ENCODE assay signal across 8 cellular contexts in genomic region chr17:2796164-2797140, GRCh38. TPM values are rescaled to one million over a fixed set of nuclear protein-coding genes. Genes with fewer than 3 reads are reported as not detected.
DNase-seq lines count a peak whose midpoint lies in the region; ATAC-seq and TF ChIP-seq lines count a peak whose summit lies in the region.

Gene RAP1GAP2 (plus strand): TSS chr17:2796438. CDS start chr17:2796528, 90 bp downstream.

- H3K27me3 ChIP-seq in gastroesophageal sphincter (peaks cover 69% of the 10 kb centered on the region), spleen (replicated peaks in 1 of 7) (peaks cover 0 to 82% (median 3%) of the 10 kb centered on the region in 7 donors)

- no peak for TF ChIP-seq EP300 in gastroesophageal sphincter (IDR thresholded peaks at IDR 0.05)

- H3K4me1 ChIP-seq in gastroesophageal sphincter (no peaks in the 10 kb centered on the region), spleen (peaks cover 21 to 90% (median 74%) of the 10 kb centered on the region in 6 donors)

- ATAC-seq in gastroesophageal sphincter: peak; percentile 73

- H3K36me3 ChIP-seq in gastroesophageal sphincter: no peaks in the 10 kb centered on the region
- H3K36me3 ChIP-seq in spleen: peaks cover 0 to 9% (median 0%) of the 10 kb centered on the region in 6 donors

- TF ChIP-seq POLR2A in gastroesophageal sphincter (IDR thresholded peaks at IDR 0.05) (no peak), spleen (IDR thresholded peaks at IDR 0.05) (no peak)

- DNase-seq in Kasumi-1 (lab: John Stamatoyannopoulos, UW) (peak; percentile 61 to 73), spleen (peak; percentile 95), DMS 273 (lab: John Stamatoyannopoulos, UW; ENCODE audit: unreplicated experiment) (no peak), EL (no peak), HCEC 1CT (no peak), NCI-H2081 treated with DMSO at 0.1 percent for 48 hours (lab: John Stamatoyannopoulos, UW) (no peak)
- DNase-seq in activated CD8-positive, alpha-beta memory T cell treated with anti-CD3 and anti-CD28 coated beads for 1 hour (ENCODE audit: extremely low read depth in 1 of 2, low read depth in 1 of 2): peak; percentile 30 to 46

- H3K4me3 ChIP-seq in gastroesophageal sphincter: peak within 1 kb of the TSS in 1 of 2 donors; percentile 28
- peak within 1 kb of the TSS; percentile 20 to 77 (median 44) for H3K4me3 ChIP-seq in spleen

- intact Hi-C loops in spleen (cut with DNase I; ENCODE audit: low total_unique reads): no loop called here

- H3K27ac ChIP-seq in gastroesophageal sphincter (no peak within 1 kb of the TSS), spleen (peak within 1 kb of the TSS in 7 of 8 donors; percentile 2 to 89 (median 64))

- no peak for TF ChIP-seq CTCF in gastroesophageal sphincter (IDR thresholded peaks at IDR 0.05)
- TF ChIP-seq CTCF in spleen (IDR thresholded peaks at IDR 0.05 in 8 of 11, conservative IDR thresholded peaks at IDR 0.05 in 3 of 11): peak in 4 of 11 experiments; percentile 12 to 40 (median 25)

- WGBS in gastroesophageal sphincter (ENCODE audit: low coverage in 1 of 2), 2 donors: 80 to 100% methylated on average over 1 to 2 of the region's 39 CpGs
- 9 to 40% (median 23%) methylated on average over 30 to 39 of the region's 39 CpGs for WGBS in spleen, 5 donors

- no peaks in the 10 kb centered on the region for H3K9me3 ChIP-seq in gastroesophageal sphincter
- no peaks in the 10 kb centered on the region for H3K9me3 ChIP-seq in spleen

RNA-seq across cellular contexts. Expression of gene RAP1GAP2, which starts in this region (rescaled TPM):
- total RNA-seq in gastroesophageal sphincter (10 to 100 TPM in 2 of 4 donors, 1 to 10 TPM in 2; 8.8 to 19.5 (median 11.3) TPM), spleen (10 to 100 TPM; 12.3 to 32.7 (median 14.5) TPM)
- 1 to 10 TPM; 1.2 to 2.7 (median 1.5) TPM for polyA plus RNA-seq in spleen

Comparison
In these comparisons a context has a peak if more than half of its experiments do, and no peak if none do; other contexts are left out.
1. DNase-seq: peak in Kasumi-1 (2 of 2), activated CD8-positive, alpha-beta memory T cell treated with anti-CD3 and anti-CD28 coated beads for 1 hour (2 of 2) and spleen (single experiment); none in DMS 273 (single experiment), EL (single experiment), HCEC 1CT (single experiment) and NCI-H2081 treated with DMSO at 0.1 percent for 48 hours (single experiment).
2. H3K27ac ChIP-seq: peak in spleen (7 of 8); none in gastroesophageal sphincter (0 of 4).